Comparison of ENCODE assay signal across 8 cellular contexts in the genomic region with DNA sequence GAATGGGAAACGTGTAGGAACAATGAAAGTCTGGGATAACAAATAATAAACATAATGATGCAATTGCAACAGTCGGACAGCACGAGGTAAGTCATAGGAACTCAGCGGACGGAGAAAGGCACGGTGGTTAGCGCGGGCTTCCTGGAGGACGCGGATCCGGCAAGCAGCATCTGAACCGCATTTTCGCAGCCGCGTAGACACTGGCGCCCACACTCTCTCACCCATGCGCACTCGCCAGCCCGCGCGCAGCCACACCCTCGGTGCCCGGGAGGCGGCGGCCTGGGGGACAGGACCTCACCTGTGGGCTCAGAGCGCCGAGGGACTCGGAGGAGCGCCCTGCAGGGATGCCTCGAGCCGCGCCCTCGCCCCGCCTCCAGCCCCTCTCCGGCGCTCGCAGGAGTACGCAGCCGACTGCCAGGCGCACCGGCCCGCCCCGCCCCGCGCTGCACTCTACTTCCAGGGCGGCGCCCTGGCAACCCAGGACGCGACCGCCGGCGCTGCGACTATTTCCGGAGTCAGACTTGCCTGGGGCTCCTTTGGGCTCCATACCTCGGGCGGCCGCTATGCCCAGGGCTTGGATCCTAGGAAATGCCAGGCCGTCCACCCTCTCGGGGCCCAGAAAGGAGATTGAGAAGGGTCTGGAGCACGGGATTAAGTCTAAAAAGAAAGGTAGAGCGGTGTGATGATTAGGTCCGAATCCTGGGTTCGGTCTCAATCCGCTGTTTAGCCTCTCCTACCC. TPM values are rescaled to one million over a fixed set of nuclear protein-coding genes. Genes with fewer than 3 reads are reported as not detected.
DNase-seq lines count a peak whose midpoint lies in the region; ATAC-seq, FAIRE-seq and TF ChIP-seq lines count a peak whose summit lies in the region.

A gene (minus strand): TSS at position 413 of the 739 bp plus-strand sequence. CDS start 13,805 bp downstream, outside the sequence.

- POLR2A ChIA-PET in A549 (lab: Yijun Ruan, JAX) = interaction anchor here (0.5 kb wide), 1 partner anchor 77 kb away, joined by 3 read pairs; no protein-coding TSS in a partner anchor

- peaks cover 7% of the 10 kb centered on the region for H3K36me3 Mint-ChIP-seq in chondrocyte (ENCODE audit: low read depth)

- H3K4me1 Mint-ChIP-seq in chondrocyte (ENCODE audit: low read depth) = peaks cover 15% of the 10 kb centered on the region

- DNase-seq in A549 (ENCODE audit: low read depth in 1 of 2, low spot score in 1 of 2) (peak; percentile 84 to 86), NCI-H446 (lab: John Stamatoyannopoulos, UW) (peak; percentile 54 to 86), chondrocyte (ENCODE audit: low spot score) (no peak), kidney tubule cell (ENCODE audit: low spot score) (peak; percentile 91)
- DNase-seq in activated CD4-positive, alpha-beta T cell treated with anti-CD3 and anti-CD28 coated beads for 1 hour = peak; percentile 79
- DNase-seq in stimulated activated CD4-positive, alpha-beta T cell treated with anti-CD3 and anti-CD28 coated beads, Interleukin-1b, Interleukin-23, amount 100 ng/mL, for 24 hours (ENCODE audit: low read depth in 4 of 4, low spot score in 1 of 4) = peak; percentile 67 to 92 (median 81)

- 5% methylated on average over 25 of the region's 64 CpGs for WGBS in A549 (ENCODE audit: missing lambda C conversion rate)

- no peaks in the 10 kb centered on the region for H3K27me3 Mint-ChIP-seq in chondrocyte (ENCODE audit: low read depth)

- no peak for FAIRE-seq in A549 (lab: Jason Lieb, UNC)

- H3K27ac ChIP-seq in A549 = peak within 1 kb of the TSS; percentile 64 to 92

- TF ChIP-seq POLR2A in A549 (IDR thresholded peaks at IDR 0.05; ENCODE audit: low read length) = peak; percentile 44; the same call in 1 of the 2 replicates
- TF ChIP-seq POLR2A in GM18526 (IDR thresholded peaks at IDR 0.05; ENCODE audit: extremely low read depth, insufficient read length) = peak; percentile 54

- peak within 1 kb of the TSS; percentile 77 for H3K27ac Mint-ChIP-seq in chondrocyte (ENCODE audit: unreplicated experiment)

- CTCF ChIA-PET in A549 (lab: Yijun Ruan, JAX) = no interaction called here

- H3K4me3 Mint-ChIP-seq in chondrocyte (ENCODE audit: unreplicated experiment) = peak within 1 kb of the TSS; percentile 82

- TF ChIP-seq EP300 in A549 (IDR thresholded peaks at IDR 0.05) = no peak

- TF ChIP-seq CTCF in A549 (IDR thresholded peaks at IDR 0.05) (no peak), chondrocyte (IDR thresholded peaks at IDR 0.05) (peak; percentile 35)

- ATAC-seq in A549 (peak; percentile 96 to 97), HG03108 (IDR thresholded peaks at IDR 0.05; ENCODE audit: unreplicated experiment) (peak; percentile 74)

- H3K4me2 ChIP-seq in A549 = peak within 1 kb of the TSS; percentile 74

- peaks cover 8% of the 10 kb centered on the region for H3K4me1 ChIP-seq in A549

- H3K9me3 Mint-ChIP-seq in chondrocyte (ENCODE audit: low read depth) = no peaks in the 10 kb centered on the region

- no peaks in the 10 kb centered on the region for H3K9me3 ChIP-seq in A549

- peak within 1 kb of the TSS; percentile 45 for H3K4me3 ChIP-seq in A549

- TF ChIP-seq RAD21 in A549 (conservative IDR thresholded peaks at IDR 0.05 in 1 of 2, IDR thresholded peaks at IDR 0.05 in 1 of 2) = 0 out of 5 replicates have a peak, but pooled peaks of 1 of the 2 experiments have one; percentile 22

TF ChIP-seq in A549, 52 proteins besides CTCF, POLR2A, EP300 and RAD21:
- peak; percentile 8 to 54; a peak in 2 of 5 replicates for TF ChIP-seq JUN (IDR thresholded peaks at IDR 0.05)
- TF ChIP-seq, protein P1, sequence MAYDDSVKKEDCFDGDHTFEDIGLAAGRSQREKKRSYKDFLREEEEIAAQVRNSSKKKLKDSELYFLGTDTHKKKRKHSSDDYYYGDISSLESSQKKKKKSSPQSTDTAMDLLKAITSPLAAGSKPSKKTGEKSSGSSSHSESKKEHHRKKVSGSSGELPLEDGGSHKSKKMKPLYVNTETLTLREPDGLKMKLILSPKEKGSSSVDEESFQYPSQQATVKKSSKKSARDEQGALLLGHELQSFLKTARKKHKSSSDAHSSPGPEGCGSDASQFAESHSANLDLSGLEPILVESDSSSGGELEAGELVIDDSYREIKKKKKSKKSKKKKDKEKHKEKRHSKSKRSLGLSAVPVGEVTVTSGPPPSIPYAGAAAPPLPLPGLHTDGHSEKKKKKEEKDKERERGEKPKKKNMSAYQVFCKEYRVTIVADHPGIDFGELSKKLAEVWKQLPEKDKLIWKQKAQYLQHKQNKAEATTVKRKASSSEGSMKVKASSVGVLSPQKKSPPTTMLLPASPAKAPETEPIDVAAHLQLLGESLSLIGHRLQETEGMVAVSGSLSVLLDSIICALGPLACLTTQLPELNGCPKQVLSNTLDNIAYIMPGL (CRISPR knock-in tag; IDR thresholded peaks at IDR 0.05; ENCODE audit: borderline replicate concordance) = no peak
- no peak for TF ChIP-seq CEBPB (IDR thresholded peaks at IDR 0.05)
- TF ChIP-seq, protein P2, sequence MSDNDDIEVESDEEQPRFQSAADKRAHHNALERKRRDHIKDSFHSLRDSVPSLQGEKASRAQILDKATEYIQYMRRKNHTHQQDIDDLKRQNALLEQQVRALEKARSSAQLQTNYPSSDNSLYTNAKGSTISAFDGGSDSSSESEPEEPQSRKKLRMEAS (IDR thresholded peaks at IDR 0.05) = peak; percentile 51; the same call in 1 of the 2 replicates
- TF ChIP-seq PHF8 (IDR thresholded peaks at IDR 0.05; ENCODE audit: borderline replicate concordance, low read depth) = peak; percentile 34; the same call in 1 of the 2 replicates
- TF ChIP-seq, protein P3, sequence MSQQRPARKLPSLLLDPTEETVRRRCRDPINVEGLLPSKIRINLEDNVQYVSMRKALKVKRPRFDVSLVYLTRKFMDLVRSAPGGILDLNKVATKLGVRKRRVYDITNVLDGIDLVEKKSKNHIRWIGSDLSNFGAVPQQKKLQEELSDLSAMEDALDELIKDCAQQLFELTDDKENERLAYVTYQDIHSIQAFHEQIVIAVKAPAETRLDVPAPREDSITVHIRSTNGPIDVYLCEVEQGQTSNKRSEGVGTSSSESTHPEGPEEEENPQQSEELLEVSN (IDR thresholded peaks at IDR 0.05; ENCODE audit: borderline replicate concordance, low read depth) = peak; percentile 70; the same call in 1 of the 2 replicates
- TF ChIP-seq, protein P4, sequence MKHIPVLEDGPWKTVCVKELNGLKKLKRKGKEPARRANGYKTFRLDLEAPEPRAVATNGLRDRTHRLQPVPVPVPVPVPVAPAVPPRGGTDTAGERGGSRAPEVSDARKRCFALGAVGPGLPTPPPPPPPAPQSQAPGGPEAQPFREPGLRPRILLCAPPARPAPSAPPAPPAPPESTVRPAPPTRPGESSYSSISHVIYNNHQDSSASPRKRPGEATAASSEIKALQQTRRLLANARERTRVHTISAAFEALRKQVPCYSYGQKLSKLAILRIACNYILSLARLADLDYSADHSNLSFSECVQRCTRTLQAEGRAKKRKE (CRISPR knock-in tag; IDR thresholded peaks at IDR 0.05; ENCODE audit: low read depth) = no peak

RNA-seq across cellular contexts. Expression of the gene that starts here (rescaled TPM):
- polyA plus RNA-seq in A549 (2011; rRNA removed) (5.0 and 5.8 TPM in 2 replicates), A549 (2017; fragmentation: RNase III; extraction: RNeasy Plus Mini Kit Qiagen cat#74134 plus additional on column Dnase treatment) (1.9 to 2.8 TPM (median 2.3 TPM) in 3 replicates)
- polyA plus RNA-seq in A549 (2012; cell fraction: cytosol; rRNA removed) = 3.3 TPM in 2 replicates
- polyA plus RNA-seq in A549 (2012; cell fraction: nucleus; rRNA removed) = 1.6 and 2.6 TPM in 2 replicates
- polyA minus RNA-seq in A549 (2011; rRNA and poly(A)+ RNA removed) = 2.7 and 4.8 TPM in 2 replicates
- total RNA-seq in chondrocyte = 16.7 to 18.8 TPM (median 18.1 TPM) in 3 replicates
